Comparison of ENCODE assay signal across 8 cellular contexts in genomic region chr9:19379283-19379682, GRCh38. TPM values are rescaled to one million over a fixed set of nuclear protein-coding genes. Genes with fewer than 3 reads are reported as not detected.
DNase-seq lines count a peak whose midpoint lies in the region; ATAC-seq, FAIRE-seq and TF ChIP-seq lines count a peak whose summit lies in the region.

No MANE protein-coding gene starts in this region.

- under 1% methylated on average over 12 of the region's 12 CpGs for WGBS in A549 (ENCODE audit: missing lambda C conversion rate)
- WGBS in HUES64 = 5% methylated on average over 12 of the region's 12 CpGs
- 0 to 4% methylated on average over 3 to 5 of the region's 12 CpGs for whole genome bisulfite sequencing in mesodermal cell (ENCODE audit: insufficient coverage in 2 of 2), 2 experiments

- peak overlapping the region; percentile 94 for H3K4me3 ChIP-seq in A549
- H3K4me3 ChIP-seq in HUES64 (ENCODE audit: low read length) = peak overlapping the region; percentile 86
- peak overlapping the region; percentile 77 for H3K4me3 ChIP-seq in brain microvascular endothelial cell (ENCODE audit: low read depth, low read length)
- H3K4me3 ChIP-seq in mesodermal cell (ENCODE audit: extremely low read depth, insufficient read depth, low read length, poor library complexity, severe bottlenecking) = peak overlapping the region; percentile 82

- peak overlapping the region; percentile 92 for H3K4me2 ChIP-seq in A549

- TF ChIP-seq EP300 in A549 (IDR thresholded peaks at IDR 0.05) = no peak

- DNase-seq in A549 (ENCODE audit: low read depth in 1 of 2, low spot score in 1 of 2) (no peak), brain microvascular endothelial cell (no peak), NCI-H2196 treated with DMSO at 0.1 percent for 48 hours (lab: John Stamatoyannopoulos, UW; ENCODE audit: unreplicated experiment) (no peak), activated gamma-delta T cell treated with Interleukin-2 at 50 U/mL for 16 hours (no peak)
- no peak for DNase-seq in stimulated activated CD4-positive, alpha-beta T cell treated with anti-CD3 and anti-CD28 coated beads, Interleukin-4, amount 100 ng/mL, for 24 hours
- DNase-seq in effector CD8-positive, alpha-beta T cell (lab: John Stamatoyannopoulos, UW) = no peak

- H3K9ac ChIP-seq in HUES64 (ENCODE audit: low read depth, low read length) = peak overlapping the region; percentile 99

- ATAC-seq in A549 = no peak

- in situ Hi-C loops in brain microvascular endothelial cell (cut with HindIII; ENCODE audit: low pct_ligation_motif_present, low sequenced_read_pairs) = no loop called here

- H3K9me3 ChIP-seq in A549 (no peaks in the 10 kb centered on the region), HUES64 (ENCODE audit: insufficient read depth, low read depth, low read length) (no peaks in the 10 kb centered on the region), mesodermal cell (ENCODE audit: control insufficient read depth, low read length) (no peaks in the 10 kb centered on the region)

- H3K27ac ChIP-seq in A549 (peak overlapping the region; percentile 97 to 98), HUES64 (ENCODE audit: low read depth, low read length) (peak overlapping the region; percentile 91), brain microvascular endothelial cell (peak overlapping the region; percentile 89), mesodermal cell (ENCODE audit: low read depth, low read length, severe bottlenecking) (peak overlapping the region; percentile 91)

- H3K27me3 ChIP-seq in HUES64 (ENCODE audit: insufficient read depth, low read length) (no peaks in the 10 kb centered on the region), brain microvascular endothelial cell (replicated peaks) (no peaks in the 10 kb centered on the region)

- peaks cover 33% of the 10 kb centered on the region for H3K4me1 ChIP-seq in A549
- peaks cover 9% of the 10 kb centered on the region; the same call in 1 of the 2 replicates for H3K4me1 ChIP-seq in HUES64 (ENCODE audit: insufficient read depth, low read length)
- peaks cover 10% of the 10 kb centered on the region for H3K4me1 ChIP-seq in mesodermal cell (ENCODE audit: control insufficient read depth, insufficient read depth, low read length, poor library complexity, severe bottlenecking)

- peaks cover 53% of the 10 kb centered on the region for H3K36me3 ChIP-seq in HUES64 (ENCODE audit: insufficient read depth, low read length)
- H3K36me3 ChIP-seq in brain microvascular endothelial cell (replicated peaks) = peaks cover 52% of the 10 kb centered on the region
- H3K36me3 ChIP-seq in mesodermal cell (ENCODE audit: control insufficient read depth, insufficient read depth, low read length) = peaks cover 51% of the 10 kb centered on the region

- POLR2A ChIA-PET in A549 (lab: Yijun Ruan, JAX) = interaction anchor here (1.1 to 2.0 kb wide), 4 partner anchors 78 to 149 kb away, joined by 4 to 10 read pairs (median 6); partner anchors contain the start of gene DENND4C

- CTCF ChIA-PET in A549 (lab: Yijun Ruan, JAX) = no interaction called here

- TF ChIP-seq POLR2A in A549 (IDR thresholded peaks at IDR 0.05; ENCODE audit: low read length) = no peak

- no peak for TF ChIP-seq CTCF in A549 (IDR thresholded peaks at IDR 0.05)
- TF ChIP-seq CTCF in brain microvascular endothelial cell (IDR thresholded peaks at IDR 0.05; ENCODE audit: low read depth, low read length, missing control alignments) = no peak

- TF ChIP-seq RAD21 in A549 (conservative IDR thresholded peaks at IDR 0.05 in 1 of 2, IDR thresholded peaks at IDR 0.05 in 1 of 2) = no peak

- FAIRE-seq in A549 (lab: Jason Lieb, UNC) = no peak

TF ChIP-seq in A549, 52 proteins besides CTCF, POLR2A, EP300 and RAD21:
- TF ChIP-seq, protein P1, sequence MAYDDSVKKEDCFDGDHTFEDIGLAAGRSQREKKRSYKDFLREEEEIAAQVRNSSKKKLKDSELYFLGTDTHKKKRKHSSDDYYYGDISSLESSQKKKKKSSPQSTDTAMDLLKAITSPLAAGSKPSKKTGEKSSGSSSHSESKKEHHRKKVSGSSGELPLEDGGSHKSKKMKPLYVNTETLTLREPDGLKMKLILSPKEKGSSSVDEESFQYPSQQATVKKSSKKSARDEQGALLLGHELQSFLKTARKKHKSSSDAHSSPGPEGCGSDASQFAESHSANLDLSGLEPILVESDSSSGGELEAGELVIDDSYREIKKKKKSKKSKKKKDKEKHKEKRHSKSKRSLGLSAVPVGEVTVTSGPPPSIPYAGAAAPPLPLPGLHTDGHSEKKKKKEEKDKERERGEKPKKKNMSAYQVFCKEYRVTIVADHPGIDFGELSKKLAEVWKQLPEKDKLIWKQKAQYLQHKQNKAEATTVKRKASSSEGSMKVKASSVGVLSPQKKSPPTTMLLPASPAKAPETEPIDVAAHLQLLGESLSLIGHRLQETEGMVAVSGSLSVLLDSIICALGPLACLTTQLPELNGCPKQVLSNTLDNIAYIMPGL (CRISPR knock-in tag; IDR thresholded peaks at IDR 0.05; ENCODE audit: borderline replicate concordance) = no peak
- TF ChIP-seq CBX8 (IDR thresholded peaks at IDR 0.05) (no peak), FOXS1 (CRISPR knock-in tag; IDR thresholded peaks at IDR 0.05) (no peak), SMC3 (IDR thresholded peaks at IDR 0.05) (no peak), GATA3 (IDR thresholded peaks at IDR 0.05; ENCODE audit: borderline replicate concordance) (no peak), KDM1A (IDR thresholded peaks at IDR 0.05; ENCODE audit: low read depth) (no peak), HOXA7 (CRISPR knock-in tag; IDR thresholded peaks at IDR 0.05) (no peak), NR3C1 (IDR thresholded peaks at IDR 0.05) (no peak)

RNA-seq across cellular contexts. Expression of gene RPS6, which starts 0.8 kb away (rescaled TPM):
- polyA plus RNA-seq in A549 (2011; rRNA removed) (3,667 and 4,132 TPM in 2 replicates), A549 (2017; fragmentation: RNase III; extraction: RNeasy Plus Mini Kit Qiagen cat#74134 plus additional on column Dnase treatment) (1,863 to 2,062 TPM (median 1,960 TPM) in 3 replicates)
- polyA plus RNA-seq in A549 (2012; cell fraction: cytosol; rRNA removed) = 1,686 and 1,897 TPM in 2 replicates
- 398 and 507 TPM in 2 replicates for polyA plus RNA-seq in A549 (2012; cell fraction: nucleus; rRNA removed)
- polyA minus RNA-seq in A549 (2011; rRNA and poly(A)+ RNA removed) = 505 and 642 TPM in 2 replicates
- 1,912 TPM for polyA plus RNA-seq in HUES64 (2013, experiment 1 of 2)
- 2,153 TPM for polyA plus RNA-seq in HUES64 (2013, experiment 2 of 2)
- polyA plus RNA-seq in mesodermal cell (2013, experiment 1 of 2) = 1,816 TPM
- polyA plus RNA-seq in mesodermal cell (2013, experiment 2 of 2) = 1,907 TPM

RNA-seq across cellular contexts. Expression of gene ACER2, which starts 29.5 kb away (rescaled TPM):
- 3.7 and 4.6 TPM in 2 replicates for polyA plus RNA-seq in A549 (2011; rRNA removed)
- 0.50 and 0.92 TPM in 2 replicates for polyA plus RNA-seq in A549 (2012; cell fraction: cytosol; rRNA removed)
- 1.00 and 1.0 TPM in 2 replicates for polyA plus RNA-seq in A549 (2012; cell fraction: nucleus; rRNA removed)
- 1.1 to 1.4 TPM (median 1.1 TPM) in 3 replicates for polyA plus RNA-seq in A549 (2017; fragmentation: RNase III; extraction: RNeasy Plus Mini Kit Qiagen cat#74134 plus additional on column Dnase treatment)
- polyA minus RNA-seq in A549 (2011; rRNA and poly(A)+ RNA removed) = 10.2 and 10.9 TPM in 2 replicates
- 5.1 TPM for polyA plus RNA-seq in HUES64 (2013, experiment 1 of 2)
- polyA plus RNA-seq in HUES64 (2013, experiment 2 of 2) = 5.3 TPM
- polyA plus RNA-seq in mesodermal cell (2013, experiment 1 of 2) = 6.6 TPM
- polyA plus RNA-seq in mesodermal cell (2013, experiment 2 of 2) = 6.0 TPM
